In genomic region chr1:56712150-56712549, GRCh38 we compare ENCODE assay signal across 25 cellular contexts.
"Had no signal": no experiment of that assay in that cellular context is flagged by ENCODE, and none has a peak within 500 bp of the region (broad histone marks: within the 10 kb centered on the region; RNA-seq: fewer than 3 reads in every experiment).

No MANE protein-coding gene starts in this region.

- H3K27ac ChIP-seq: dorsolateral prefrontal cortex, gastrocnemius medialis, neutrophil, prostate gland, right atrium auricular region, sigmoid colon, testis, tibial artery had no signal

- H3K9me3 ChIP-seq: gastrocnemius medialis, mucosa of descending colon, neutrophil, prostate gland, right atrium auricular region, sigmoid colon, testis, tibial artery had no signal

- ATAC-seq: gastrocnemius medialis; left lobe of liver; mucosa of descending colon; natural killer cell treated with Interleukin-12 subunit alpha and Interleukin-12 subunit beta and Interleukin-15 and Interleukin-18, amount 100 ng/mL, for 72 hours; stimulated activated memory B cell treated with anti-CD40 and anti-IgM and Interleukin-4, amounts not matched to agents 10 μg/mL and 1 μg/mL and 100 μg/mL, for 72 hours; stimulated activated naive CD8-positive, alpha-beta T cell treated with anti-CD3 and anti-CD28 coated beads, Interleukin-15, Interleukin-2, amounts not matched to agents 100 U/mL and 50 U/mL, for 24 hours had no signal

- FAIRE-seq: kidney had no signal

- H3K27ac Mint-ChIP-seq: mesothelial cell of epicardium; naive B cell; natural killer cell treated with Interleukin-12 subunit alpha and Interleukin-12 subunit beta and Interleukin-15 and Interleukin-18, amount 100 ng/mL, for 72 hours; stimulated activated memory B cell treated with anti-CD40 and anti-IgM and Interleukin-4, amounts not matched to agents 10 μg/mL and 1 μg/mL and 100 μg/mL, for 72 hours; type B pancreatic cell had no signal

- H3K4me3 ChIP-seq: dorsolateral prefrontal cortex, gastrocnemius medialis, mucosa of descending colon, prostate gland, right atrium auricular region, sigmoid colon, testis, tibial artery had no signal

- H3K4me3 Mint-ChIP-seq: mesothelial cell of epicardium; naive B cell; natural killer cell treated with Interleukin-12 subunit alpha and Interleukin-12 subunit beta and Interleukin-15 and Interleukin-18, amount 100 ng/mL, for 72 hours; neural crest cell; stimulated activated memory B cell treated with anti-CD40 and anti-IgM and Interleukin-4, amounts not matched to agents 10 μg/mL and 1 μg/mL and 100 μg/mL, for 72 hours; type B pancreatic cell had no signal

- H3K4me1 ChIP-seq: prostate gland, right atrium auricular region, testis, tibial artery had no signal

- DNase-seq: cortex of kidney; dorsolateral prefrontal cortex; effector CD4-positive, alpha-beta T cell; gastrocnemius medialis; head of caudate nucleus; kidney; mesenchymal stem cell; mucosa of descending colon; naive B cell; sigmoid colon; stimulated activated CD4-positive, alpha-beta T cell treated with anti-CD3 and anti-CD28 coated beads, Interleukin-2, amount 100 ng/mL, for 24 hours; stimulated activated CD4-positive, alpha-beta T cell treated with anti-CD3 and anti-CD28 coated beads, Interleukin-4, amount 100 ng/mL, for 24 hours; stimulated activated naive CD8-positive, alpha-beta T cell treated with anti-CD3 and anti-CD28 coated beads, Interleukin-15, Interleukin-2, amounts not matched to agents 100 U/mL and 50 U/mL, for 24 hours; substantia nigra; testis; tibial artery had no signal

- H3K27me3 Mint-ChIP-seq: type B pancreatic cell had no signal

- H3K27me3 ChIP-seq: dorsolateral prefrontal cortex, gastrocnemius medialis, right atrium auricular region, sigmoid colon, testis, tibial artery had no signal

- H3K36me3 ChIP-seq: gastrocnemius medialis, neutrophil, prostate gland had no signal

- H3K9me3 Mint-ChIP-seq: mesothelial cell of epicardium; naive B cell; natural killer cell treated with Interleukin-12 subunit alpha and Interleukin-12 subunit beta and Interleukin-15 and Interleukin-18, amount 100 ng/mL, for 72 hours; neural crest cell; stimulated activated memory B cell treated with anti-CD40 and anti-IgM and Interleukin-4, amounts not matched to agents 10 μg/mL and 1 μg/mL and 100 μg/mL, for 72 hours; type B pancreatic cell had no signal

- H3K4me1 Mint-ChIP-seq: naive B cell; neural crest cell; stimulated activated memory B cell treated with anti-CD40 and anti-IgM and Interleukin-4, amounts not matched to agents 10 μg/mL and 1 μg/mL and 100 μg/mL, for 72 hours had no signal

- H3K36me3 Mint-ChIP-seq: naive B cell; natural killer cell treated with Interleukin-12 subunit alpha and Interleukin-12 subunit beta and Interleukin-15 and Interleukin-18, amount 100 ng/mL, for 72 hours; stimulated activated memory B cell treated with anti-CD40 and anti-IgM and Interleukin-4, amounts not matched to agents 10 μg/mL and 1 μg/mL and 100 μg/mL, for 72 hours had no signal
